26 cellular contexts compared by ENCODE assay signal in the genomic region with DNA sequence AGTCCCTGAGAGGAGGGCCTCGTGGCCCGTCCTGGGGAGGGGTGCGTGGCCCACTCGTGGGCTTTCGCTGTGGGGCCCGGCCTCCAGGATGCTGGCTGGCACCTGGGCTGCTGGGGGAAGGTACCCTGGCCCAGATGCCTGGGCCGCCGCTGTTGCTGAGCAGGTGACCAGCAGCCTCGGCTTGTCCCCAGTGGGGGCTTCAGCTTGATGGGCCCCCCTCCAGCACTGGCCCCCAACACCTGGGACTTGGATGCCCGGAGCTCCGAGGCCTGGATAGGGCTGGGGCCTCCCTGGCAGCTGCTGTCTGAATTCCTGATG. TPM values are rescaled to one million over a fixed set of nuclear protein-coding genes. Genes with fewer than 3 reads are reported as not detected.
DNase-seq lines count a peak whose midpoint lies in the region; ATAC-seq and TF ChIP-seq lines count a peak whose summit lies in the region.
"Had no signal": no experiment of that assay in that cellular context is flagged by ENCODE, and none has a peak within 500 bp of the region (broad histone marks: within the 10 kb centered on the region; RNA-seq: fewer than 3 reads in every experiment).

No MANE protein-coding gene starts in this region.

- H3K79me2 ChIP-seq in GM23338 (replicated peaks; ENCODE audit: insufficient read depth) (peaks cover 78% of the 10 kb centered on the region), neural progenitor cell (ENCODE audit: low read depth) (peaks cover 62% of the 10 kb centered on the region)

- H3F3A ChIP-seq in GM23338 (replicated peaks; ENCODE audit: low read depth) (0 out of 2 replicates have a peak, but pooled peaks cover 5% of the 10 kb centered on the region), neural progenitor cell (ENCODE audit: low read depth) (peaks cover 20% of the 10 kb centered on the region)

- 82 to 89% (median 84%) methylated on average over 2 to 11 of the region's 11 CpGs for WGBS in adrenal gland, 4 donors

- H3K36me3 ChIP-seq in GM23338 (ENCODE audit: insufficient read depth) (no peaks in the 10 kb centered on the region), HUES48 (ENCODE audit: control insufficient read depth, insufficient read depth, low read length) (peaks cover 26% of the 10 kb centered on the region), neural progenitor cell (no peaks in the 10 kb centered on the region), adrenal gland (replicated peaks in 1 of 2) (no peaks in the 10 kb centered on the region)
- H3K36me3 ChIP-seq: right lobe of liver, thyroid gland had no signal

- H3K9ac ChIP-seq in HUES48 (ENCODE audit: low read depth, low read length) (no peak overlapping the region), neural progenitor cell (no peak overlapping the region)

- no peak overlapping the region for H3K27ac Mint-ChIP-seq in GM23338
- no peak overlapping the region for H3K27ac Mint-ChIP-seq in neural progenitor cell
- H3K27ac Mint-ChIP-seq: activated CD4-positive, alpha-beta memory T cell treated with anti-CD3 and anti-CD28 coated beads for 36 hours; effector memory CD8-positive, alpha-beta T cell; HFFc6 had no signal

- peak overlapping the region; percentile 72 for H3K4me2 ChIP-seq in GM23338
- peak overlapping the region; percentile 70 for H3K4me2 ChIP-seq in neural progenitor cell

- intact Hi-C loops in left ventricle myocardium superior (cut with micrococcal nuclease) = no loop called here
- intact Hi-C loops in adrenal gland (cut with DNase I) = no loop called here

- peaks cover 12% of the 10 kb centered on the region for H3K27me3 Mint-ChIP-seq in GM23338 (ENCODE audit: insufficient read depth, low read depth, poor library complexity)
- peaks cover 9% of the 10 kb centered on the region for H3K27me3 Mint-ChIP-seq in neural progenitor cell (ENCODE audit: insufficient read depth, low read depth)

- H3K27ac ChIP-seq in GM23338 (ENCODE audit: low read depth) (peak overlapping the region; percentile 79), HUES48 (ENCODE audit: low read depth, low read length) (peak overlapping the region; percentile 84), neural progenitor cell (no peak overlapping the region), adrenal gland (peak overlapping the region in 2 of 5 donors; percentile 70 to 72)
- H3K27ac ChIP-seq: right lobe of liver, thyroid gland had no signal

- no peak for TF ChIP-seq POLR2A in adrenal gland (IDR thresholded peaks at IDR 0.05)

- peaks cover 30% of the 10 kb centered on the region for H3K4me1 Mint-ChIP-seq in GM23338
- peaks cover 26% of the 10 kb centered on the region for H3K4me1 Mint-ChIP-seq in neural progenitor cell
- H3K4me1 Mint-ChIP-seq: central memory CD8-positive, alpha-beta T cell had no signal

- H3K4me1 ChIP-seq in GM23338 (ENCODE audit: insufficient read depth) (peaks cover 21% of the 10 kb centered on the region), HUES48 (ENCODE audit: control insufficient read depth, insufficient read depth, low read length) (peaks cover 19% of the 10 kb centered on the region), neural progenitor cell (peaks cover 41% of the 10 kb centered on the region), adrenal gland (replicated peaks in 1 of 2) (peaks cover 0 to 20% of the 10 kb centered on the region in 2 donors)
- H3K4me1 ChIP-seq: Caco-2 had no signal

- H3K4me3 Mint-ChIP-seq in GM23338 = no peak overlapping the region
- H3K4me3 Mint-ChIP-seq in neural progenitor cell = no peak overlapping the region
- H3K4me3 Mint-ChIP-seq: activated CD4-positive, alpha-beta memory T cell treated with anti-CD3 and anti-CD28 coated beads for 36 hours; central memory CD8-positive, alpha-beta T cell; effector memory CD8-positive, alpha-beta T cell; HFFc6; neural crest cell had no signal

- TF ChIP-seq CTCF in GM23338 (conservative IDR thresholded peaks at IDR 0.05; ENCODE audit: low read depth in 2 of 2) (no peak), neural progenitor cell (IDR thresholded peaks at IDR 0.05) (no peak), adrenal gland (IDR thresholded peaks at IDR 0.05) (no peak)

- H4K20me1 ChIP-seq in GM23338 (replicated peaks; ENCODE audit: insufficient read depth) (no peaks in the 10 kb centered on the region), neural progenitor cell (ENCODE audit: low read depth) (peaks cover 59% of the 10 kb centered on the region)

- H3K9me3 ChIP-seq in HUES48 (ENCODE audit: control insufficient read depth, insufficient read depth, low read length) (no peaks in the 10 kb centered on the region), neural progenitor cell (ENCODE audit: low read depth) (no peaks in the 10 kb centered on the region), adrenal gland (replicated peaks in 1 of 3) (no peaks in the 10 kb centered on the region)
- H3K9me3 ChIP-seq: Caco-2, right lobe of liver, thyroid gland had no signal

- H2AFZ ChIP-seq in GM23338 (no peak overlapping the region), neural progenitor cell (replicated peaks) (no peak overlapping the region)

- H3K4me3 ChIP-seq in GM23338 (peak overlapping the region; percentile 42; the same call in 1 of the 2 replicates), HUES48 (ENCODE audit: low read depth, low read length) (no peak overlapping the region), neural progenitor cell (no peak overlapping the region), adrenal gland (no peak overlapping the region)
- H3K4me3 ChIP-seq: right lobe of liver, thyroid gland had no signal

- no peak for DNase-seq in GM23338 (ENCODE audit: low spot score)
- DNase-seq in left ventricle myocardium superior = peak; percentile 35
- no peak for DNase-seq in neural progenitor cell (ENCODE audit: low spot score)
- no peak for DNase-seq in stimulated activated CD4-positive, alpha-beta T cell treated with anti-CD3 and anti-CD28 coated beads, Interleukin-2, amount 100 ng/mL, for 48 hours
- DNase-seq in hepatic stellate cell (ENCODE audit: low spot score) = no peak
- no peak for DNase-seq in adrenal gland
- DNase-seq: activated CD4-positive, CD25-positive, alpha-beta regulatory T cell treated with anti-CD3 and anti-CD28 coated beads, Interleukin-2, amount 50 U/mL, for 72 hours; activated naive CD4-positive, alpha-beta T cell; C1 segment of cervical spinal cord; Caco-2; effector memory CD8-positive, alpha-beta T cell; HFFc6; KG1; left colon; NCI-H1694 treated with DMSO at 0.1 percent for 48 hours; NCI-H2171; stimulated activated CD4-positive, alpha-beta T cell treated with anti-CD3 and anti-CD28 coated beads, Interleukin-12 subunit alpha, Interleukin-12 subunit beta, amount 100 ng/mL, for 4 hours; stimulated activated CD4-positive, alpha-beta T cell treated with anti-CD3 and anti-CD28 coated beads, Interleukin-4, amount 100 ng/mL, for 24 hours; T-helper 2 cell had no signal

- H3K36me3 Mint-ChIP-seq in GM23338 (ENCODE audit: low read depth) (no peaks in the 10 kb centered on the region; the same call in 2 of the 3 replicates), neural progenitor cell (no peaks in the 10 kb centered on the region)
- H3K36me3 Mint-ChIP-seq: activated CD4-positive, alpha-beta memory T cell treated with anti-CD3 and anti-CD28 coated beads for 36 hours had no signal

- ATAC-seq in GM23338 (peak; percentile 1; the same call in 1 of the 3 replicates), left ventricle myocardium superior (no peak)
- ATAC-seq: effector memory CD8-positive, alpha-beta T cell; left colon had no signal

- no peaks in the 10 kb centered on the region for H3K9me3 Mint-ChIP-seq in GM23338
- no peaks in the 10 kb centered on the region for H3K9me3 Mint-ChIP-seq in neural progenitor cell
- H3K9me3 Mint-ChIP-seq: activated CD4-positive, alpha-beta memory T cell treated with anti-CD3 and anti-CD28 coated beads for 36 hours; central memory CD8-positive, alpha-beta T cell; effector memory CD8-positive, alpha-beta T cell; neural crest cell had no signal

- H3K9me2 ChIP-seq in GM23338 (ENCODE audit: insufficient read depth) = no peaks in the 10 kb centered on the region

- H3K27me3 ChIP-seq in GM23338 (ENCODE audit: insufficient read depth) = no peaks in the 10 kb centered on the region
- no peaks in the 10 kb centered on the region for H3K27me3 ChIP-seq in HUES48 (ENCODE audit: control insufficient read depth, insufficient read depth, low read length)
- H3K27me3 ChIP-seq in neural progenitor cell = no peaks in the 10 kb centered on the region
- no peaks in the 10 kb centered on the region for H3K27me3 ChIP-seq in adrenal gland
- H3K27me3 ChIP-seq: right lobe of liver, thyroid gland had no signal

TF ChIP-seq in GM23338, 12 proteins besides CTCF, POLR2A, EP300 and RAD21 (continues in another document):
- TF ChIP-seq EZH2phosphoT487 (IDR thresholded peaks at IDR 0.05; ENCODE audit: unreplicated experiment) = no peak

RNA-seq across cellular contexts. Expression of gene KIF26A, which starts 10.8 kb away (rescaled TPM):
- total RNA-seq in GM23338 (2014; rRNA removed; shearing (Covaris generic)) = 82.9 and 103 TPM in 2 replicates
- polyA plus RNA-seq in GM23338 (2016; fragmentation: Nextera tagmentation; extraction: Ambion mirVana) (5.6 and 6.4 TPM in 2 replicates), adrenal gland (10 to 100 TPM in 1 of 3 donors, 1 to 10 TPM in 1, under 1 TPM in 1; 0.49 to 16.1 (median 2.5) TPM)
- total RNA-seq in left ventricle myocardium superior (6.0 TPM), neural progenitor cell (ENCODE audit: low replicate concordance) (6.1 and 40.2 TPM in 2 replicates), adrenal gland (10 to 100 TPM in 4 of 8 donors, 1 to 10 TPM in 4; 3.6 to 23.9 (median 9.4) TPM)
- polyA plus RNA-seq: AG04450 had no signal
